8 cellular contexts compared by ENCODE assay signal in genomic region chr6:109187399-109188114, GRCh38.
DNase-seq lines count a peak whose midpoint lies in the region; ATAC-seq and TF ChIP-seq lines count a peak whose summit lies in the region.

No MANE protein-coding gene starts in this region.

- DNase-seq in DMS79 treated with DMSO at 0.1 percent for 48 hours (lab: John Stamatoyannopoulos, UW) (peak; percentile 59), left ventricle myocardium superior (peak; percentile 46), sciatic nerve (ENCODE audit: low spot score) (peak; percentile 72)
- peak; percentile 54 for DNase-seq in Jurkat, Clone E6-1 (ENCODE audit: low read depth, low spot score)
- peak in 1 of 2 donors; percentile 56 for DNase-seq in activated naive CD4-positive, alpha-beta T cell treated with anti-CD3 and anti-CD28 coated beads, Interleukin-2, amount 50 U/mL, for 72 hours (ENCODE audit: low spot score in 2 of 2)

- H3K4me3 ChIP-seq in Jurkat, Clone E6-1 (ENCODE audit: low read length), result no peak overlapping the region

- peak; percentile 76 for ATAC-seq in SK-N-SH treated with all-trans-retinoic acid at 6 μM for 48 hours
- ATAC-seq in activated naive CD4-positive, alpha-beta T cell treated with anti-CD3 and anti-CD28 coated beads, Interleukin-2, amount 50 U/mL, for 72 hours, result peak; percentile 67 to 73
- ATAC-seq in left ventricle myocardium superior, result peak; percentile 71
- ATAC-seq in sciatic nerve, result peak; percentile 81
- ATAC-seq in GM18520 (IDR thresholded peaks at IDR 0.05; ENCODE audit: unreplicated experiment), result no peak
- no peak for ATAC-seq in HG02610 (IDR thresholded peaks at IDR 0.05; ENCODE audit: unreplicated experiment)

- intact Hi-C loops in left ventricle myocardium superior (cut with micrococcal nuclease), result loop anchor here (2.0 kb wide), 1 partner anchor 197 kb away; no protein-coding TSS in a partner anchor
- intact Hi-C loops in sciatic nerve (cut with DNase I), result no loop called here

- no peak overlapping the region for H3K27ac Mint-ChIP-seq in activated naive CD4-positive, alpha-beta T cell treated with anti-CD3 and anti-CD28 coated beads, Interleukin-2, amount 50 U/mL, for 72 hours

- peaks cover 21 to 23% of the 10 kb centered on the region in 2 donors for H3K36me3 Mint-ChIP-seq in activated naive CD4-positive, alpha-beta T cell treated with anti-CD3 and anti-CD28 coated beads, Interleukin-2, amount 50 U/mL, for 72 hours

- peaks cover 6 to 17% of the 10 kb centered on the region in 2 donors for H3K9me3 Mint-ChIP-seq in activated naive CD4-positive, alpha-beta T cell treated with anti-CD3 and anti-CD28 coated beads, Interleukin-2, amount 50 U/mL, for 72 hours

TF ChIP-seq in SK-N-SH treated with all-trans-retinoic acid at 6 μM for 48 hours, 23 proteins besides CTCF, POLR2A, EP300 and RAD21:
- TF ChIP-seq GLIS3 (CRISPR knock-in tag; IDR thresholded peaks at IDR 0.05) (no peak), ZC3H10 (CRISPR knock-in tag; IDR thresholded peaks at IDR 0.05) (no peak), BACH2 (CRISPR knock-in tag; IDR thresholded peaks at IDR 0.05; ENCODE audit: borderline replicate concordance) (no peak), ISL1 (CRISPR knock-in tag; IDR thresholded peaks at IDR 0.05) (no peak), SNAI2 (CRISPR knock-in tag; IDR thresholded peaks at IDR 0.05) (no peak), ZFP3 (CRISPR knock-in tag; IDR thresholded peaks at IDR 0.05) (no peak), PPARA (CRISPR knock-in tag; IDR thresholded peaks at IDR 0.05; ENCODE audit: borderline replicate concordance) (no peak), ZNF70 (CRISPR knock-in tag; IDR thresholded peaks at IDR 0.05) (no peak), RARB (CRISPR knock-in tag; IDR thresholded peaks at IDR 0.05) (no peak), ESRRG (CRISPR knock-in tag; IDR thresholded peaks at IDR 0.05) (no peak), TOX (CRISPR knock-in tag; IDR thresholded peaks at IDR 0.05; ENCODE audit: borderline replicate concordance) (no peak), CREB5 (CRISPR knock-in tag; IDR thresholded peaks at IDR 0.05; ENCODE audit: low read depth) (no peak), TSHZ2 (CRISPR knock-in tag; IDR thresholded peaks at IDR 0.05) (no peak), OSR1 (CRISPR knock-in tag; IDR thresholded peaks at IDR 0.05) (no peak), ZNF565 (CRISPR knock-in tag; conservative IDR thresholded peaks at IDR 0.05; ENCODE audit: low read depth) (no peak)

Comparison
In these comparisons a context has a peak if more than half of its experiments do, and no peak if none do; other contexts are left out.
1. ATAC-seq: peak in SK-N-SH treated with all-trans-retinoic acid at 6 μM for 48 hours (single experiment), activated naive CD4-positive, alpha-beta T cell treated with anti-CD3 and anti-CD28 coated beads, Interleukin-2, amount 50 U/mL, for 72 hours (2 of 2), left ventricle myocardium superior (single experiment) and sciatic nerve (single experiment); none in GM18520 (single experiment) and HG02610 (single experiment).